ENCODE assay signal across 31 cellular contexts in the genomic region with DNA sequence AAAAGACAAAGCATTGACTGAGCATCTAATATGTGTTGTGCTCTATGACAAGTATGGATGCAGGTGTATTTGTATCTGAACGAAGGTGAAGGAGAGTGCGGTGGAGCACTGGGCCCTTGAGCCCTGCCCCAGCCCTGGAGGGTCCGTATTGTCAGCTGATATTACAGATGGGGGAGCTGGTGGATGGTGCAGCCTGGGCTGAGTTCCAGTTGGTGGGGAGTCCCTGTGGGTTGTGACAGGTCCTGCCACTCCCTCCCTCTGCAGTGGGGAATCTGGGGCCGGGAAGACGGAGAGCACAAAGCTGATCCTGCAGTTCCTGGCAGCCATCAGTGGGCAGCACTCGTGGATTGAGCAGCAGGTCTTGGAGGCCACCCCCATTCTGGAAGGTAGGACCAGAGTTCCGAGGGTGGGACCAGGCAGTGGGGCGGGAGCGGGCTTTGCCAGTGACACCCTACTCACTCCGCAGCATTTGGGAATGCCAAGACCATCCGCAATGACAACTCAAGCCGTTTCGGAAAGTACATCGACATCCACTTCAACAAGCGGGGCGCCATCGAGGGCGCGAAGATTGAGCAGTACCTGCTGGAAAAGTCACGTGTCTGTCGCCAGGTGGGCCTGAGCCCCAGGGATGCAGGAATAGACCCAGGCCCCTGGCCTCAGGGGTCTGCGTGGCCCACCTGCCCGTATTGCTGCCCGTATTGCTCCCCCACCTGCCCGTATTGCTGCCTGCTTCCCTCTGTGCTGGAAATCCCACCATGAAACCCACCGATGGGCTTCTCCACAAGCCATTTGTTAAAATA. TPM values are rescaled to one million over a fixed set of nuclear protein-coding genes. Genes with fewer than 3 reads are reported as not detected.
"Had no signal": no experiment of that assay in that cellular context is flagged by ENCODE, and none has a peak within 500 bp of the region (broad histone marks: within the 10 kb centered on the region; RNA-seq: fewer than 3 reads in every experiment).

No MANE protein-coding gene starts in this region.

- H3K36me3 ChIP-seq: colonic mucosa, esophagus squamous epithelium, gastrocnemius medialis, left ventricle myocardium inferior, lower lobe of right lung had no signal

- H3K27ac Mint-ChIP-seq: dendritic cell treated with granulocyte-macrophage colony-stimulating factor and Interleukin-4, amounts not matched to agents 40 ng/mL and 50 ng/mL, for 4 days; endodermal cell; naive thymus-derived CD4-positive, alpha-beta T cell had no signal

- FAIRE-seq: endometrium, islet of Langerhans, keratinocyte had no signal

- H3K9me3 ChIP-seq: colonic mucosa, esophagus squamous epithelium, gastrocnemius medialis, left ventricle myocardium inferior, lower lobe of right lung had no signal

- H3K4me1 Mint-ChIP-seq: endodermal cell had no signal

- H3K27me3 ChIP-seq: colonic mucosa, esophagus squamous epithelium, gastrocnemius medialis had no signal

- H3K27ac ChIP-seq: colonic mucosa, epithelial cell of prostate, esophagus squamous epithelium, gastrocnemius medialis, left ventricle myocardium inferior, lower lobe of right lung had no signal

- H3K4me3 ChIP-seq: colonic mucosa, esophagus squamous epithelium, gastrocnemius medialis, left ventricle myocardium inferior, lower lobe of right lung had no signal

- H3K36me3 Mint-ChIP-seq: naive thymus-derived CD4-positive, alpha-beta T cell had no signal

- DNase-seq: colonic mucosa; cortex of kidney; effector CD8-positive, alpha-beta T cell; effector memory CD8-positive, alpha-beta T cell; endodermal cell; erythroblast; esophagus squamous epithelium; foreskin fibroblast; foreskin melanocyte; gastrocnemius medialis; glutamatergic neuron; head of caudate nucleus; hippocampal formation; kidney glomerular epithelial cell; left ventricle myocardium inferior; lower lobe of right lung; mesenchymal stem cell; midbrain had no signal

- ATAC-seq: effector memory CD8-positive, alpha-beta T cell; esophagus mucosa; gastrocnemius medialis; lower lobe of right lung; naive thymus-derived CD4-positive, alpha-beta T cell had no signal

- H3K4me1 ChIP-seq: colonic mucosa, lower lobe of right lung had no signal

- H3K27me3 Mint-ChIP-seq: naive thymus-derived CD4-positive, alpha-beta T cell had no signal

- H3K4me3 Mint-ChIP-seq: dendritic cell treated with granulocyte-macrophage colony-stimulating factor and Interleukin-4, amounts not matched to agents 40 ng/mL and 50 ng/mL, for 4 days; effector memory CD8-positive, alpha-beta T cell; endodermal cell; naive thymus-derived CD4-positive, alpha-beta T cell had no signal

RNA-seq across cellular contexts. Expression of gene MYO7A, which starts 28.6 kb away (rescaled TPM):
- total RNA-seq: chondrocyte had no signal
- polyA plus RNA-seq: naive thymus-derived CD4-positive, alpha-beta T cell had no signal

RNA-seq across cellular contexts. Expression of gene OMP, which starts 54.0 kb away (rescaled TPM):
- total RNA-seq: chondrocyte, dermis microvascular lymphatic vessel endothelial cell, esophagus mucosa, gastrocnemius medialis, glomerular endothelial cell, left ventricle myocardium inferior, lower leg skin, lower lobe of right lung, lung microvascular endothelial cell, mononuclear cell had no signal
- polyA plus RNA-seq: keratinocyte; naive thymus-derived CD4-positive, alpha-beta T cell had no signal
